20 cellular contexts compared by ENCODE assay signal in the genomic region with DNA sequence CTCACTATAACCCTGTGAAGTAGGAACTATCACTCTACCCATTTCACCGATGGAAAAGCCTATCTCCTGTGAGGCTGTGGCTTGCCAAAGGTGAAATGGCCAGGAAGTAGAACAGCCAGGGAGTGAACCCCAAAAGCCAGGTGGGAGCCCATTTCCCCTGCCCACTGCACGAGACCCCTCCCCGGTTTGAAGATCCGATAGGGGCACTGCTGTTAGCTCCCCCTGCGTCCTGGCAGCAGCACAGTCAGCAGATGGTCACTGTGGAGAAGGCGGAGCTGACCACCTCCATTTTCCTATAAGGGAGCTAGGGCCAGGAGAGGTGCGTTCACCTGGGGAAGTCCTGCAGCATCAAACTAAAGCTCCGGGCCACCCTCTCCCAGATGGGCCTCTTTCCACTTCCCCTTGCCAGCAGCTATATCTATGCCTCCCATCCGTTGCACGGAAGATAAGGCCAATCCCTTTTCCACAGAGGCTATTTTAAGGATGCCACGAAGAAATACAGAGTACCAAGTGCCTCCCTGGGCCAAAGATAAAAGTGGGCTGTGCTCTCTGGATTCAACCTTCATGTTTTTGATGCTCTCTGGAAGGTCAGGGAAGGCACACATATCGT. TPM values are rescaled to one million over a fixed set of nuclear protein-coding genes. Genes with fewer than 3 reads are reported as not detected.
DNase-seq lines count a peak whose midpoint lies in the region; ATAC-seq and TF ChIP-seq lines count a peak whose summit lies in the region.
"Had no signal": no experiment of that assay in that cellular context is flagged by ENCODE, and none has a peak within 500 bp of the region (broad histone marks: within the 10 kb centered on the region; RNA-seq: fewer than 3 reads in every experiment).

No MANE protein-coding gene starts in this region.

- no peaks in the 10 kb centered on the region; a peak in 1 of 22 replicates for H3K27me3 ChIP-seq in BLaER1 treated with 17β-estradiol and CSF1 and Interleukin-3, amounts not matched to agents 10 nM and 100 nM
- H3K27me3 ChIP-seq in HUES64 (ENCODE audit: insufficient read depth, low read length) = no peaks in the 10 kb centered on the region
- H3K27me3 ChIP-seq in ascending aorta = no peaks in the 10 kb centered on the region
- H3K27me3 ChIP-seq in neuronal stem cell (ENCODE audit: control insufficient read depth in 3 of 3, insufficient read depth in 3 of 3, low read depth in 1 of 3, low read length in 3 of 3) = no peaks in the 10 kb centered on the region
- H3K27me3 ChIP-seq: body of pancreas had no signal

- no peak overlapping the region for H2BK120ac ChIP-seq in neuronal stem cell (ENCODE audit: low read depth, low read length)

- H2BK5ac ChIP-seq in neuronal stem cell (ENCODE audit: low read length) = no peak overlapping the region

- no peaks in the 10 kb centered on the region for H3K9me3 ChIP-seq in BLaER1 treated with 17β-estradiol and CSF1 and Interleukin-3, amounts not matched to agents 10 nM and 100 nM (replicated peaks in 1 of 11)
- no peaks in the 10 kb centered on the region for H3K9me3 ChIP-seq in HUES64 (ENCODE audit: insufficient read depth, low read depth, low read length)
- no peaks in the 10 kb centered on the region for H3K9me3 ChIP-seq in ascending aorta
- H3K9me3 ChIP-seq in neuronal stem cell (replicated peaks in 1 of 2; ENCODE audit: control insufficient read depth in 2 of 2, insufficient read depth in 1 of 2, low read depth in 1 of 2, low read length in 2 of 2) = peaks cover 0 to 3% of the 10 kb centered on the region in 2 donors
- H3K9me3 ChIP-seq: body of pancreas, SK-N-SH, suprapubic skin had no signal

- 92% methylated on average over 12 of the region's 12 CpGs for WGBS in HUES64
- no CpG with 5 or more reads among the region's 12 CpGs for WGBS in neuronal stem cell (ENCODE audit: extremely low coverage in 2 of 2, insufficient read length in 2 of 2, insufficient replicate concordance in 1 of 2), 2 donors

- TF ChIP-seq CTCF in ascending aorta (IDR thresholded peaks at IDR 0.05) = no peak

- peak overlapping the region in 8 of 10 experiments; percentile 4 to 53 (median 34); a peak in 14 of 20 replicates for H3K4me3 ChIP-seq in BLaER1 treated with 17β-estradiol and CSF1 and Interleukin-3, amounts not matched to agents 10 nM and 100 nM
- H3K4me3 ChIP-seq in HUES64 (ENCODE audit: low read length) = no peak overlapping the region
- no peak overlapping the region for H3K4me3 ChIP-seq in ascending aorta
- peak overlapping the region in 1 of 2 donors; percentile 22 for H3K4me3 ChIP-seq in neuronal stem cell (ENCODE audit: low read length in 2 of 2)
- H3K4me3 ChIP-seq: body of pancreas, suprapubic skin had no signal

- H3K9ac ChIP-seq in BLaER1 treated with 17β-estradiol and CSF1 and Interleukin-3, amounts not matched to agents 10 nM and 100 nM = peak overlapping the region in 9 of 11 experiments; percentile 8 to 88 (median 60); a peak in 16 of 22 replicates
- H3K9ac ChIP-seq in HUES64 (ENCODE audit: low read depth, low read length) (no peak overlapping the region), neuronal stem cell (ENCODE audit: low read depth, low read length, poor library complexity) (no peak overlapping the region)
- H3K9ac ChIP-seq: SK-N-SH had no signal

- H3K4me1 ChIP-seq in BLaER1 treated with 17β-estradiol and CSF1 and Interleukin-3, amounts not matched to agents 10 nM and 100 nM = peaks cover 88 to 100% (median 93%) of the 10 kb centered on the region in 10 experiments
- peaks cover 58% of the 10 kb centered on the region for H3K4me1 ChIP-seq in HUES64 (ENCODE audit: insufficient read depth, low read length)
- H3K4me1 ChIP-seq in ascending aorta = peaks cover 14 to 80% of the 10 kb centered on the region in 2 donors
- peaks cover 19 to 22% of the 10 kb centered on the region in 2 donors for H3K4me1 ChIP-seq in neuronal stem cell (ENCODE audit: control insufficient read depth in 2 of 2, insufficient read depth in 1 of 2, low read depth in 1 of 2, low read length in 2 of 2)
- H3K4me1 ChIP-seq: body of pancreas had no signal

- H3K79me1 ChIP-seq in neuronal stem cell (ENCODE audit: low read depth, low read length) = no peaks in the 10 kb centered on the region

- H3K27ac ChIP-seq in BLaER1 treated with 17β-estradiol and CSF1 and Interleukin-3, amounts not matched to agents 10 nM and 100 nM = peak overlapping the region in 9 of 11 experiments; percentile 34 to 92 (median 79); a peak in 18 of 22 replicates
- peak overlapping the region; percentile 25; the same call in 1 of the 2 replicates for H3K27ac ChIP-seq in HUES64 (ENCODE audit: low read depth, low read length)
- H3K27ac ChIP-seq in ascending aorta = peak overlapping the region; percentile 77 to 84
- no peak overlapping the region for H3K27ac ChIP-seq in neuronal stem cell (replicated peaks; ENCODE audit: low read length)
- H3K27ac ChIP-seq in caudate nucleus (ENCODE audit: low read depth, low read length) = no peak overlapping the region
- H3K27ac ChIP-seq: body of pancreas, suprapubic skin had no signal

- ATAC-seq in HG03280 (IDR thresholded peaks at IDR 0.05; ENCODE audit: unreplicated experiment) = no peak
- ATAC-seq: body of pancreas had no signal

- no peaks in the 10 kb centered on the region for H4K20me1 ChIP-seq in BLaER1 treated with 17β-estradiol and CSF1 and Interleukin-3, amounts not matched to agents 10 nM and 100 nM

- intact Hi-C loops in ascending aorta (cut with DNase I) = loop anchor here (5.0 kb wide), 1 partner anchor 108 kb away; no protein-coding TSS in a partner anchor

- peak overlapping the region; percentile 64 to 97 (median 92) for H3K4me2 ChIP-seq in BLaER1 treated with 17β-estradiol and CSF1 and Interleukin-3, amounts not matched to agents 10 nM and 100 nM
- H3K4me2 ChIP-seq in neuronal stem cell (ENCODE audit: insufficient read depth, low read length, poor library complexity, severe bottlenecking) = no peak overlapping the region
- H3K4me2 ChIP-seq: SK-N-SH had no signal

- H2BK15ac ChIP-seq in neuronal stem cell (ENCODE audit: low read length) = no peak overlapping the region

- no peak overlapping the region for H3K23ac ChIP-seq in neuronal stem cell (ENCODE audit: low read depth, low read length, poor library complexity)

- H3K4ac ChIP-seq in neuronal stem cell (ENCODE audit: low read length) = no peak overlapping the region

- H3K36me3 ChIP-seq in BLaER1 treated with 17β-estradiol and CSF1 and Interleukin-3, amounts not matched to agents 10 nM and 100 nM = peaks cover 0 to 30% (median 0%) of the 10 kb centered on the region in 11 experiments; a peak in 4 of 22 replicates
- H3K36me3 ChIP-seq in HUES64 (ENCODE audit: insufficient read depth, low read length) (no peaks in the 10 kb centered on the region), ascending aorta (no peaks in the 10 kb centered on the region), neuronal stem cell (replicated peaks in 1 of 2; ENCODE audit: control insufficient read depth in 2 of 2, insufficient read depth in 2 of 2, low read length in 2 of 2) (no peaks in the 10 kb centered on the region)
- H3K36me3 ChIP-seq: suprapubic skin had no signal

- no peak for DNase-seq in ascending aorta (ENCODE audit: low spot score in 2 of 2)
- DNase-seq in neuronal stem cell (ENCODE audit: low spot score) = no peak
- no peak for DNase-seq in HCEC 1CT
- DNase-seq in caudate nucleus (lab: John Stamatoyannopoulos, UW) = no peak
- DNase-seq: activated CD4-positive, alpha-beta T cell treated with anti-CD3 and anti-CD28 coated beads, Interleukin-2, amount 10 ng/mL, durations not matched to agents 7 days and 5 days; activated naive CD8-positive, alpha-beta T cell treated with anti-CD3 and anti-CD28 coated beads, Interleukin-2, amount 10 ng/mL, durations not matched to agents 7 days and 5 days; body of pancreas; CD4-positive, alpha-beta T cell; DMS153; endodermal cell; Karpas-422; NCI-H1105 treated with DMSO at 0.1 percent for 48 hours; occipital lobe; SK-N-SH; T1000 had no signal

- peak overlapping the region; percentile 48 for H3K18ac ChIP-seq in neuronal stem cell (ENCODE audit: low read length)

- no peak overlapping the region for H4K8ac ChIP-seq in neuronal stem cell (ENCODE audit: low read depth, low read length)

- H2BK12ac ChIP-seq in neuronal stem cell (ENCODE audit: low read length) = no peak overlapping the region

- H3K14ac ChIP-seq in neuronal stem cell (ENCODE audit: low read length) = no peak overlapping the region

- H2AFZ ChIP-seq in neuronal stem cell (ENCODE audit: low read length) = peak overlapping the region; percentile 77

- peak overlapping the region; percentile 64 for H4K91ac ChIP-seq in neuronal stem cell (ENCODE audit: low read depth, low read length, poor library complexity)

- H2AK5ac ChIP-seq in neuronal stem cell (ENCODE audit: low read depth, low read length) = no peak overlapping the region

RNA-seq across cellular contexts. Expression of gene ERG, which starts 7.8 kb away (rescaled TPM):
- polyA plus RNA-seq in HUES64 (2013, experiment 1 of 2) = 1.5 TPM
- polyA plus RNA-seq in HUES64 (2013, experiment 2 of 2) = 1.3 TPM
- total RNA-seq in ascending aorta = 28.5 TPM
- not detected for polyA plus RNA-seq in neuronal stem cell (2013, experiment 1 of 2)
- 0.04 TPM for polyA plus RNA-seq in neuronal stem cell (2013, experiment 2 of 2)
- total RNA-seq: activated CD4-positive, alpha-beta T cell treated with anti-CD3 and anti-CD28 coated beads, Interleukin-2, amount 10 ng/mL, durations not matched to agents 7 days and 5 days; activated naive CD8-positive, alpha-beta T cell treated with anti-CD3 and anti-CD28 coated beads, Interleukin-2, amount 10 ng/mL, durations not matched to agents 7 days and 5 days; CD4-positive, alpha-beta T cell; endodermal cell; NCI-H460 had no signal
- polyA plus RNA-seq: SK-N-SH had no signal

Comparison
In these comparisons a context has a peak if more than half of its experiments do, and no peak if none do; other contexts are left out.
1. H3K27ac ChIP-seq: peak in BLaER1 treated with 17β-estradiol and CSF1 and Interleukin-3, amounts not matched to agents 10 nM and 100 nM (9 of 11), HUES64 (single experiment) and ascending aorta (2 of 2); none in neuronal stem cell (single experiment) and caudate nucleus (single experiment).
2. H3K4me3 ChIP-seq: peak in BLaER1 treated with 17β-estradiol and CSF1 and Interleukin-3, amounts not matched to agents 10 nM and 100 nM (8 of 10); none in HUES64 (single experiment) and ascending aorta (0 of 2).
3. H3K9ac ChIP-seq: peak in BLaER1 treated with 17β-estradiol and CSF1 and Interleukin-3, amounts not matched to agents 10 nM and 100 nM (9 of 11); none in HUES64 (single experiment) and neuronal stem cell (single experiment).